8 cellular contexts compared by ENCODE assay signal in the genomic region with DNA sequence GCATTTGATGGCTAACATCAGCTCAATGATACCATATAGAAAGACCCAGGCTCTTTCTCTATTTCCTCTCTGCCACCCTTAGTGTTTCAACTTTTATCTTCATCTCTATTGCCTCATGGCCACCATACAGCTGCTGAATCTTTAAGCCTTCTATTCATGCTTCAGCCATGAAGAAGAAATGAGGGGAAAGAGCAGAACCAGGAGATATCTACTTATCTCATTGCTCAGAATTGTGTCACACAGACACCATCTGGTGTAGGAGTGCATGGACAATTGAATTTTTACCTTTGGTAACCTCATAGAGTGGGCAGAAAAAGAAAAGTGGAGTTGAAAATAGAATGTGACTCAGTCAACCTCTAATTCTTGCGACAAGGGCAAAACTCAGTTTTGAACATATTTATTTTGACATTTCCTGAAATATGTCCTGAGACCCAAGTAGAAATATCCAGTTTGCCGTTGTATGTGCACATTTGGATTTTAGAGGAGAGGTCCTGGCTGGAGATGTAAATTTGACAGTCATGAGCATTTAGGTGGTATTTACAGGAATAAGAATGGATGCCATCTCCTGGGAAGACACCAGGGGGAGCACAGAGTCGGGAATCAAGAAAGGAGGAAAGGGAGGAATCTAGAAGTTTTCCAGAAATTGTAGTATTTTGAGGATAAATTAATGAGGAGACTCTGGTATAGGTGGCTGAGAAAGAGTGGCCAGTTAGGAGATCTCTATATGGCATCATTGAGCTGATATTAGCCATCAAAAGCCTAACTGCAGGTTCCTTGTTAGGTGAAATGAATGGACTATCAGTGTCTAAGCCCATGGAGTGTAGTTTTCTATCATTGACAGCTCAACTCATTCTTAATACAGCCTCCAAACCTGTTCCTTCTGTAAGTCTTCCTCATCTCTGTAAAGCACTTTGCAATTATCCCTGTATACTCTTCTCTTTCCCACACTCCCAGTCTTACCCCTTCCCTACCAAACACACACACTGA. TPM values are rescaled to one million over a fixed set of nuclear protein-coding genes. Genes with fewer than 3 reads are reported as not detected.
DNase-seq lines count a peak whose midpoint lies in the region; ATAC-seq, FAIRE-seq and TF ChIP-seq lines count a peak whose summit lies in the region.

No MANE protein-coding gene starts in this region.

- H3K4me1 Mint-ChIP-seq in activated CD4-positive, alpha-beta T cell treated with anti-CD3 and anti-CD28 coated beads, Interleukin-2, amount 10 ng/mL, durations not matched to agents 7 days and 5 days = peaks cover 7% of the 10 kb centered on the region

- no peak for FAIRE-seq in K562 (lab: Jason Lieb, UNC)

- H3K27ac ChIP-seq in K562 (ENCODE audit: extremely low read depth, low read depth, low read length) (no peak overlapping the region), transverse colon (no peak overlapping the region)

- H3K27ac Mint-ChIP-seq in activated CD4-positive, alpha-beta T cell treated with anti-CD3 and anti-CD28 coated beads, Interleukin-2, amount 10 ng/mL, durations not matched to agents 7 days and 5 days = no peak overlapping the region

- H3K36me3 ChIP-seq in BE2C (no peaks in the 10 kb centered on the region), K562 (ENCODE audit: control insufficient read depth, insufficient read depth, low read length) (no peaks in the 10 kb centered on the region), transverse colon (no peaks in the 10 kb centered on the region)

- H3K9me3 ChIP-seq in BE2C (no peaks in the 10 kb centered on the region), K562 (replicated peaks; ENCODE audit: control insufficient read depth, insufficient read depth, low read depth, low read length) (no peaks in the 10 kb centered on the region), transverse colon (no peaks in the 10 kb centered on the region)

- H3K79me2 ChIP-seq in K562 (ENCODE audit: control insufficient read depth, insufficient read depth, low read length) = no peaks in the 10 kb centered on the region

- TF ChIP-seq RAD21 in K562 (CRISPR knock-in tag; conservative IDR thresholded peaks at IDR 0.05 in 1 of 2, IDR thresholded peaks at IDR 0.05 in 1 of 2) = peak; percentile 21 to 48; a peak in 2 of 4 replicates

- peaks cover 14% of the 10 kb centered on the region; the same call in 1 of the 2 replicates for H3K4me1 ChIP-seq in BE2C
- no peaks in the 10 kb centered on the region for H3K4me1 ChIP-seq in K562 (replicated peaks in 1 of 2; ENCODE audit: control insufficient read depth in 2 of 2, insufficient read depth in 2 of 2, low read length in 2 of 2)
- H3K4me1 ChIP-seq in transverse colon = no peaks in the 10 kb centered on the region

- intact Hi-C loops in K562 (cut with micrococcal nuclease) (loop anchor here (5.0 kb wide), 1 partner anchor 354 kb away; no protein-coding TSS in a partner anchor), left colon (cut with DNase I, micrococcal nuclease) (loop anchor here in 1 of 2 donors (5.0 kb wide), 1 partner anchor 354 kb away; no protein-coding TSS in a partner anchor), transverse colon (cut with DNase I; ENCODE audit: low total_unique reads) (no loop called here)

- no peak overlapping the region for H3K4me3 Mint-ChIP-seq in activated CD4-positive, alpha-beta T cell treated with anti-CD3 and anti-CD28 coated beads, Interleukin-2, amount 10 ng/mL, durations not matched to agents 7 days and 5 days

- ATAC-seq in K562 (no peak), left colon (peak; percentile 42)

- TF ChIP-seq CTCF in BE2C (IDR thresholded peaks at IDR 0.05; ENCODE audit: low read depth, low read length) (peak; percentile 97), K562 (IDR thresholded peaks at IDR 0.05 in 2 of 3, conservative IDR thresholded peaks at IDR 0.05 in 1 of 3; ENCODE audit: insufficient read depth in 2 of 3, low read depth in 1 of 3, low read length in 3 of 3) (peak; percentile 18 to 44 (median 35); a peak in 4 of 6 replicates), transverse colon (IDR thresholded peaks at IDR 0.05) (peak; percentile 55 to 75 (median 68))

- TF ChIP-seq POLR2A in K562 (conservative IDR thresholded peaks at IDR 0.05) = no peak
- no peak for TF ChIP-seq POLR2A in transverse colon (IDR thresholded peaks at IDR 0.05)

- in situ Hi-C loops in K562 (cut with MboI) = no loop called here
- in situ Hi-C loops in transverse colon (cut with MboI; ENCODE audit: low pct_ligation_motif_present in 1 of 4, low pct_unique_long_range_greater_than_20kb in 1 of 4, low sequenced_read_pairs in 3 of 4) = loop anchor here in 3 of 4 donors (25.0 kb wide), 1 partner anchor 339 kb away; no protein-coding TSS in a partner anchor

- no peak for TF ChIP-seq EP300 in K562 (IDR thresholded peaks at IDR 0.05; ENCODE audit: low read length)
- no peak for TF ChIP-seq EP300 in transverse colon (IDR thresholded peaks at IDR 0.05; ENCODE audit: low read depth)

- no peaks in the 10 kb centered on the region for H3K9me3 Mint-ChIP-seq in activated CD4-positive, alpha-beta T cell treated with anti-CD3 and anti-CD28 coated beads, Interleukin-2, amount 10 ng/mL, durations not matched to agents 7 days and 5 days

- DNase-seq in BE2C = peak; percentile 65
- peak; percentile 17 for DNase-seq in HPDE6-E6E7 (ENCODE audit: extremely low spot score)
- DNase-seq in K562 (ENCODE audit: extremely low read depth in 1 of 4, low spot score in 3 of 4) = peak; percentile 9 to 20 (median 14)
- DNase-seq in left colon = peak in 1 of 2 donors; percentile 35
- DNase-seq in transverse colon = peak; percentile 29
- DNase-seq in NCI-H2196 treated with DMSO at 0.1 percent for 48 hours (lab: John Stamatoyannopoulos, UW; ENCODE audit: unreplicated experiment) = no peak
- DNase-seq in activated CD4-positive, alpha-beta T cell treated with anti-CD3 and anti-CD28 coated beads, Interleukin-2, amount 10 ng/mL, durations not matched to agents 7 days and 5 days = no peak
- no peak for DNase-seq in activated T-cell treated with anti-CD3 and anti-CD28 coated beads, Interleukin-2, amount 50 U/mL, for 1 hour

- no peak overlapping the region for H3K4me2 ChIP-seq in K562 (ENCODE audit: insufficient read depth, low read length)

- CTCF ChIA-PET in K562 (lab: Yijun Ruan, JAX; ENCODE audit: low intra/inter-chr PET ratio) = interaction anchor here (1.0 kb wide), 1 partner anchor 352 kb away, joined by 4 read pairs; no protein-coding TSS in a partner anchor
- CTCF ChIA-PET in activated CD4-positive, alpha-beta T cell treated with anti-CD3 and anti-CD28 coated beads, Interleukin-2, amount 10 ng/mL, durations not matched to agents 7 days and 5 days (lab: Charles Lee) = interaction anchor here (1.1 kb wide), 1 partner anchor 12 kb away, joined by 3 read pairs; no protein-coding TSS in a partner anchor

- POLR2A ChIA-PET in K562 (lab: Yijun Ruan, JAX) = no interaction called here
- POLR2A ChIA-PET in activated CD4-positive, alpha-beta T cell treated with anti-CD3 and anti-CD28 coated beads, Interleukin-2, amount 10 ng/mL, durations not matched to agents 7 days and 5 days (lab: Charles Lee) = no interaction called here

- no TSS peak for BruUV-seq in K562 (replicated peaks; lab: Mats Ljungman, UMichigan)

- no peak overlapping the region for H3K9ac ChIP-seq in K562 (ENCODE audit: insufficient read depth in 1 of 2, low read depth in 2 of 2, low read length in 2 of 2)

- H3K4me3 ChIP-seq in BE2C (ENCODE audit: low read depth, low read length) (no peak overlapping the region), K562 (no peak overlapping the region), transverse colon (no peak overlapping the region)

- no peaks in the 10 kb centered on the region for H3K9me1 ChIP-seq in K562 (ENCODE audit: control insufficient read depth, insufficient read depth, low read length)

- H2AFZ ChIP-seq in K562 (ENCODE audit: low read depth, low read length) = no peak overlapping the region

- H3K27me3 ChIP-seq in BE2C (no peaks in the 10 kb centered on the region), K562 (ENCODE audit: control insufficient read depth in 2 of 2, insufficient read depth in 2 of 2, low read length in 2 of 2) (no peaks in the 10 kb centered on the region), transverse colon (no peaks in the 10 kb centered on the region)

- H3K27me3 Mint-ChIP-seq in activated CD4-positive, alpha-beta T cell treated with anti-CD3 and anti-CD28 coated beads, Interleukin-2, amount 10 ng/mL, durations not matched to agents 7 days and 5 days = peaks cover 6% of the 10 kb centered on the region

- WGBS in K562 (ENCODE audit: insufficient coverage, low coverage, missing lambda C conversion rate) = 0% methylated on average over 3 of the region's 3 CpGs
- WGBS in transverse colon (ENCODE audit: low coverage in 1 of 2), 2 donors = 33 to 41% methylated on average over 3 of the region's 3 CpGs

- H4K20me1 ChIP-seq in K562 (replicated peaks; ENCODE audit: control insufficient read depth, insufficient read depth, low read length) = no peaks in the 10 kb centered on the region

- H3K36me3 Mint-ChIP-seq in activated CD4-positive, alpha-beta T cell treated with anti-CD3 and anti-CD28 coated beads, Interleukin-2, amount 10 ng/mL, durations not matched to agents 7 days and 5 days (ENCODE audit: low read depth) = no peaks in the 10 kb centered on the region

RNA-seq across cellular contexts. Expression of gene GAPT, which starts 7.0 kb away (rescaled TPM):
- not detected for polyA plus RNA-seq in BE2C (2012; ENCODE audit: insufficient read depth, insufficient read length, low read depth)
- total RNA-seq in K562 (2011; cell fraction: chromatin; rRNA removed; ENCODE audit: low replicate concordance) = not detected in 2 replicates
- total RNA-seq in K562 (2011; cell fraction: nucleolus; rRNA removed) = not detected in 2 replicates
- not detected in 2 replicates for total RNA-seq in K562 (2011; cell fraction: nucleoplasm; rRNA removed)
- not detected in 2 replicates for total RNA-seq in K562 (2014; rRNA removed)
- total RNA-seq in K562 (2014; rRNA removed; fragmentation: Illumina TruSeq; extraction: Trizol) = not detected in 2 replicates
- total RNA-seq in K562 (2015; rRNA removed; fragmentation: Illumina TruSeq; extraction: Trizol) = not detected in 2 replicates
- total RNA-seq in K562 (2021) = not detected in 2 replicates
- not detected in 2 replicates for polyA plus RNA-seq in K562 (2011; rRNA removed)
- not detected in 2 replicates for polyA plus RNA-seq in K562 (2011; cell fraction: cytosol; rRNA removed)
- not detected in 2 replicates for polyA plus RNA-seq in K562 (2011; cell fraction: nucleus; rRNA removed)
- not detected in 2 replicates for polyA plus RNA-seq in K562 (2012)
- polyA plus RNA-seq in K562 (2014; fragmentation: Illumina TruSeq; extraction: Trizol) = not detected in 2 replicates
- polyA plus RNA-seq in K562 (2014; fragmentation: Nextera tagmentation; extraction: Ambion mirVana) = not detected
- polyA plus RNA-seq in K562 (2014; rRNA removed) = not detected in 2 replicates
- not detected in 2 replicates for polyA minus RNA-seq in K562 (2011; rRNA and poly(A)+ RNA removed)
- not detected in 2 replicates for polyA minus RNA-seq in K562 (2011; cell fraction: cytosol; rRNA and poly(A)+ RNA removed)
- not detected in 2 replicates for polyA minus RNA-seq in K562 (2011; cell fraction: nucleus; rRNA and poly(A)+ RNA removed)
- total RNA-seq in left colon = under 1 TPM in 1 of 2 donors, not detected in 1; 0.70 TPM
- 1 to 10 TPM in 1 of 4 donors, not detected in 3; 3.8 TPM for total RNA-seq in transverse colon
- total RNA-seq in activated CD4-positive, alpha-beta T cell treated with anti-CD3 and anti-CD28 coated beads, Interleukin-2, amount 10 ng/mL, durations not matched to agents 7 days and 5 days = not detected

RNA-seq across cellular contexts. Expression of gene PLK2, which starts 38.4 kb away (rescaled TPM):
- polyA plus RNA-seq in BE2C (2012; ENCODE audit: insufficient read depth, insufficient read length, low read depth) = 121 TPM
- not detected in 2 replicates for total RNA-seq in K562 (2011; cell fraction: chromatin; rRNA removed; ENCODE audit: low replicate concordance)
- total RNA-seq in K562 (2011; cell fraction: nucleolus; rRNA removed) = not detected in 2 replicates
- total RNA-seq in K562 (2011; cell fraction: nucleoplasm; rRNA removed) = not detected in 2 replicates
- total RNA-seq in K562 (2014; rRNA removed) = not detected in 2 replicates
- total RNA-seq in K562 (2014; rRNA removed; fragmentation: Illumina TruSeq; extraction: Trizol) = not detected in 2 replicates
- total RNA-seq in K562 (2015; rRNA removed; fragmentation: Illumina TruSeq; extraction: Trizol) = not detected in 2 replicates
- 0.54 and 0.58 TPM in 2 replicates for total RNA-seq in K562 (2021)
- not detected in 2 replicates for polyA plus RNA-seq in K562 (2011; rRNA removed)
- polyA plus RNA-seq in K562 (2011; cell fraction: cytosol; rRNA removed) = 0.07 TPM in 1 of 2 replicates, not detected in the other
- not detected in 2 replicates for polyA plus RNA-seq in K562 (2011; cell fraction: nucleus; rRNA removed)
- not detected in 2 replicates for polyA plus RNA-seq in K562 (2012)
- polyA plus RNA-seq in K562 (2014; fragmentation: Illumina TruSeq; extraction: Trizol) = not detected in 2 replicates
- not detected for polyA plus RNA-seq in K562 (2014; fragmentation: Nextera tagmentation; extraction: Ambion mirVana)
- polyA plus RNA-seq in K562 (2014; rRNA removed) = not detected in 2 replicates
- polyA minus RNA-seq in K562 (2011; rRNA and poly(A)+ RNA removed) = not detected in 2 replicates
- polyA minus RNA-seq in K562 (2011; cell fraction: cytosol; rRNA and poly(A)+ RNA removed) = not detected in 2 replicates
- polyA minus RNA-seq in K562 (2011; cell fraction: nucleus; rRNA and poly(A)+ RNA removed) = 0.56 TPM in 1 of 2 replicates, not detected in the other
- 10 to 100 TPM; 13.7 to 25.8 TPM for total RNA-seq in left colon
- 10 to 100 TPM in 3 of 4 donors, 1 to 10 TPM in 1; 6.0 to 78.6 (median 40.6) TPM for total RNA-seq in transverse colon
- total RNA-seq in activated CD4-positive, alpha-beta T cell treated with anti-CD3 and anti-CD28 coated beads, Interleukin-2, amount 10 ng/mL, durations not matched to agents 7 days and 5 days = 1 to 10 TPM; 1.6 to 1.7 TPM

Comparison
In these comparisons a context has a peak if more than half of its experiments do, and no peak if none do; other contexts are left out.
1. DNase-seq: peak in BE2C (single experiment), HPDE6-E6E7 (single experiment), K562 (4 of 4) and transverse colon (single experiment); none in NCI-H2196 treated with DMSO at 0.1 percent for 48 hours (single experiment), activated CD4-positive, alpha-beta T cell treated with anti-CD3 and anti-CD28 coated beads, Interleukin-2, amount 10 ng/mL, durations not matched to agents 7 days and 5 days (single experiment) and activated T-cell treated with anti-CD3 and anti-CD28 coated beads, Interleukin-2, amount 50 U/mL, for 1 hour (single experiment).
2. CTCF ChIP-seq: peak in every context shown above with its lines; median percentile 97 in BE2C; 68 in transverse colon; 35 in K562.